17 cellular contexts compared by ENCODE assay signal in genomic region chr22:22394589-22394988, GRCh38.
DNase-seq lines count a peak whose midpoint lies in the region; ATAC-seq and TF ChIP-seq lines count a peak whose summit lies in the region.
"Had no signal": no experiment of that assay in that cellular context is flagged by ENCODE, and none has a peak within 500 bp of the region (broad histone marks: within the 10 kb centered on the region; RNA-seq: fewer than 3 reads in every experiment).

No MANE protein-coding gene starts in this region.

- WGBS in smooth muscle cell (ENCODE audit: low lambda C conversion rate), result 73% methylated on average over 1 of the region's 1 CpG

- no peak for TF ChIP-seq CTCF in smooth muscle cell (IDR thresholded peaks at IDR 0.05; ENCODE audit: borderline replicate concordance, insufficient read depth, poor library complexity, severe bottlenecking)

- H3K27ac ChIP-seq in smooth muscle cell (ENCODE audit: low read depth), result no peak overlapping the region
- H3K27ac ChIP-seq: heart left ventricle, tibial nerve had no signal

- H3K4me1 Mint-ChIP-seq in stimulated activated memory B cell treated with anti-CD40 and anti-IgM and Interleukin-4, amounts not matched to agents 10 μg/mL and 1 μg/mL and 100 μg/mL, for 72 hours, result peaks cover 33% of the 10 kb centered on the region
- H3K4me1 Mint-ChIP-seq: CD14-positive monocyte, WTC11 had no signal

- no peak overlapping the region for H3K4me3 Mint-ChIP-seq in stimulated activated memory B cell treated with anti-CD40 and anti-IgM and Interleukin-4, amounts not matched to agents 10 μg/mL and 1 μg/mL and 100 μg/mL, for 72 hours
- H3K4me3 Mint-ChIP-seq: CD14-positive monocyte; neural crest cell; T-helper 1 cell treated with Interleukin-12 subunit alpha and Interleukin-12 subunit beta and Interleukin-4 antibody, amounts not matched to agents 30 μg/mL and 1 μg/mL, for 36 hours; WTC11 had no signal

- peak; percentile 56 for ATAC-seq in esophagus mucosa
- ATAC-seq in stimulated activated memory B cell treated with anti-CD40 and anti-IgM and Interleukin-4, amounts not matched to agents 10 μg/mL and 1 μg/mL and 100 μg/mL, for 72 hours, result peak; percentile 93
- no peak for ATAC-seq in GM18868 (IDR thresholded peaks at IDR 0.05; ENCODE audit: unreplicated experiment)
- ATAC-seq: heart left ventricle, WTC11 had no signal

- no peaks in the 10 kb centered on the region for H3K9me3 ChIP-seq in smooth muscle cell (replicated peaks; ENCODE audit: low read depth)

- H3K9ac ChIP-seq in smooth muscle cell (ENCODE audit: low read depth), result no peak overlapping the region

- DNase-seq in DMS79 treated with DMSO at 0.1 percent for 48 hours (lab: John Stamatoyannopoulos, UW), result peak; percentile 15
- DNase-seq in DMS79 (lab: John Stamatoyannopoulos, UW), result no peak
- DNase-seq in NCI-H146 treated with DMSO at 0.1 percent for 48 hours (lab: John Stamatoyannopoulos, UW; ENCODE audit: unreplicated experiment), result peak; percentile 6
- no peak for DNase-seq in smooth muscle cell (lab: John Stamatoyannopoulos, UW; ENCODE audit: unreplicated experiment)
- DNase-seq in activated CD4-positive, alpha-beta T cell treated with anti-CD3 and anti-CD28 coated beads, Interleukin-2, amount 50 U/mL, for 4 hours, result no peak
- DNase-seq: caudate nucleus; heart left ventricle; Right ventricle myocardium superior; stimulated activated naive CD4-positive, alpha-beta T cell had no signal

- H3K4me1 ChIP-seq in smooth muscle cell (ENCODE audit: low read depth), result peaks cover 4% of the 10 kb centered on the region

- no peaks in the 10 kb centered on the region for H3F3A ChIP-seq in smooth muscle cell (ENCODE audit: low read depth)

- H3K4me2 ChIP-seq in smooth muscle cell, result no peak overlapping the region

- H3K36me3 ChIP-seq in smooth muscle cell (ENCODE audit: low read depth), result no peaks in the 10 kb centered on the region
- H3K36me3 ChIP-seq: heart left ventricle, tibial nerve had no signal

- peaks cover 39% of the 10 kb centered on the region for H3K27me3 ChIP-seq in smooth muscle cell (ENCODE audit: low read depth)

- H3K9me3 Mint-ChIP-seq in stimulated activated memory B cell treated with anti-CD40 and anti-IgM and Interleukin-4, amounts not matched to agents 10 μg/mL and 1 μg/mL and 100 μg/mL, for 72 hours, result peaks cover 2% of the 10 kb centered on the region

- no peak overlapping the region for H3K4me3 ChIP-seq in smooth muscle cell
- H3K4me3 ChIP-seq: heart left ventricle, tibial nerve had no signal

- no peaks in the 10 kb centered on the region for H3K36me3 Mint-ChIP-seq in stimulated activated memory B cell treated with anti-CD40 and anti-IgM and Interleukin-4, amounts not matched to agents 10 μg/mL and 1 μg/mL and 100 μg/mL, for 72 hours
- H3K36me3 Mint-ChIP-seq: CD14-positive monocyte, WTC11 had no signal

- no peak overlapping the region for H2AFZ ChIP-seq in smooth muscle cell (ENCODE audit: low read depth)

- H4K20me1 ChIP-seq in smooth muscle cell (ENCODE audit: low read depth), result no peaks in the 10 kb centered on the region

- H3K79me2 ChIP-seq in smooth muscle cell (ENCODE audit: low read depth), result no peaks in the 10 kb centered on the region

- H3K27ac Mint-ChIP-seq in stimulated activated memory B cell treated with anti-CD40 and anti-IgM and Interleukin-4, amounts not matched to agents 10 μg/mL and 1 μg/mL and 100 μg/mL, for 72 hours, result peak overlapping the region; percentile 75
- H3K27ac Mint-ChIP-seq: CD14-positive monocyte; T-helper 1 cell treated with Interleukin-12 subunit alpha and Interleukin-12 subunit beta and Interleukin-4 antibody, amounts not matched to agents 30 μg/mL and 1 μg/mL, for 36 hours; WTC11 had no signal

- H3K27me3 Mint-ChIP-seq in stimulated activated memory B cell treated with anti-CD40 and anti-IgM and Interleukin-4, amounts not matched to agents 10 μg/mL and 1 μg/mL and 100 μg/mL, for 72 hours, result no peaks in the 10 kb centered on the region

Comparison
In these comparisons a context has a peak if more than half of its experiments do, and no peak if none do; other contexts are left out.
1. DNase-seq: peak in DMS79 treated with DMSO at 0.1 percent for 48 hours (single experiment) and NCI-H146 treated with DMSO at 0.1 percent for 48 hours (single experiment); none in DMS79 (single experiment), smooth muscle cell (single experiment) and activated CD4-positive, alpha-beta T cell treated with anti-CD3 and anti-CD28 coated beads, Interleukin-2, amount 50 U/mL, for 4 hours (0 of 2).